33 cellular contexts compared by ENCODE assay signal in the genomic region with DNA sequence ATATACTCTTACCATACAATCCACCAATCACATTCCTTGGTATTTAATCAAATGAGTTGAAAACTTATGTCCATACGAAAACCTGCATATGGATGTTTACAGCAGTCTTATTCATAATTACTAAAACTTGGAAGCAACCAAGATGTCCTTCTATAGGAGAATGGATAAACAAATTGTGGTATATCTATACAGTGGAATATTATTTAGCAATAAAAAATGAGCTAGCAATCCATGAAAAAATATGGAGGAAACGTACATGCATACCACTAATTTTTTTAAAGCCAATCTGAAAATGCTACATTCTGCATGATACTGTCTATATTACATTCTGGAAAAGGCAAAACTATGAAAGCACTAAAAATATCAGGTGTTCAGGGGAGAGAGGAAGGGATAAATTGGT.
A peak's percentile ranks its signal among the peaks of the same experiment; 100 is the strongest.
DNase-seq lines count a peak whose midpoint lies in the region; ATAC-seq, FAIRE-seq and TF ChIP-seq lines count a peak whose summit lies in the region.
"Had no signal": no experiment of that assay in that cellular context is flagged by ENCODE, and none has a peak within 500 bp of the region (broad histone marks: within the 10 kb centered on the region; RNA-seq: fewer than 3 reads in every experiment).

No MANE protein-coding gene starts in this region.

- H3K9me2 ChIP-seq in SK-N-SH: no peaks in the 10 kb centered on the region

- peak; percentile 20 for FAIRE-seq in H54 (lab: Jason Lieb, UNC)
- FAIRE-seq: A204.1, A549, D721Med had no signal

- no peak for TF ChIP-seq EP300 in SK-N-SH (IDR thresholded peaks at IDR 0.05; ENCODE audit: borderline replicate concordance in 1 of 2, low read depth in 1 of 2, low read length in 1 of 2)

- no peak overlapping the region for H3K4me3 ChIP-seq in SK-N-SH (ENCODE audit: low read depth in 2 of 2, low read length in 1 of 2)
- H3K4me3 ChIP-seq in HEK293 (ENCODE audit: low read depth, low read length): no peak overlapping the region
- H3K4me3 ChIP-seq: A549; BLaER1; BLaER1 treated with 17β-estradiol and CSF1 and Interleukin-3, amounts not matched to agents 10 nM and 100 nM had no signal

- H3K4me1 ChIP-seq in SK-N-SH (ENCODE audit: control insufficient read depth in 1 of 2, insufficient read depth in 2 of 2, low read depth in 1 of 2, low read length in 1 of 2) (peaks cover 0 to 16% of the 10 kb centered on the region in 2 experiments; a peak in 2 of 4 replicates), HEK293 (ENCODE audit: control insufficient read depth, insufficient read depth, low read length) (no peaks in the 10 kb centered on the region)
- H3K4me1 ChIP-seq: A549, BE2C had no signal

- H3K27ac ChIP-seq in SK-N-SH (ENCODE audit: low read depth in 2 of 2, low read length in 1 of 2) (no peak overlapping the region), HEK293 (ENCODE audit: extremely low read depth, low read depth, low read length) (no peak overlapping the region)
- H3K27ac ChIP-seq: 22Rv1; A549; BLaER1; BLaER1 treated with 17β-estradiol and CSF1 and Interleukin-3, amounts not matched to agents 10 nM and 100 nM; C4-2B had no signal

- no peak for DNase-seq in SK-N-SH
- no peak for DNase-seq in H54 (ENCODE audit: insufficient read length, low spot score)
- no peak for DNase-seq in islet precursor cell
- DNase-seq: 8988T; ACHN; AML-193; BE2C; C1 segment of cervical spinal cord; Caco-2; Calu3; CD4-positive, alpha-beta memory T cell; CD4-positive, alpha-beta T cell; CD4-positive, CD25-positive, alpha-beta regulatory T cell; CD8-positive, alpha-beta memory T cell; CD8-positive, alpha-beta T cell; COR-L47; DMS 273 treated with DMSO at 0.1 percent for 48 hours; DMS153; DMS53; DMS79; DMS79 treated with DMSO at 0.1 percent for 48 hours; DND-41; EL had no signal

- H3K27me3 ChIP-seq in SK-N-SH (ENCODE audit: insufficient read depth): no peaks in the 10 kb centered on the region
- H3K27me3 ChIP-seq: BE2C; BLaER1; BLaER1 treated with 17β-estradiol and CSF1 and Interleukin-3, amounts not matched to agents 10 nM and 100 nM had no signal

- no peak for ATAC-seq in SK-N-SH treated with all-trans-retinoic acid at 6 μM for 48 hours
- no peak for ATAC-seq in GM18907 (IDR thresholded peaks at IDR 0.05; ENCODE audit: unreplicated experiment)
- ATAC-seq: A549; CD8-positive, alpha-beta T cell had no signal

- H3K36me3 ChIP-seq in SK-N-SH (replicated peaks in 1 of 2; ENCODE audit: control insufficient read depth in 1 of 2, insufficient read depth in 2 of 2, low read length in 1 of 2) (no peaks in the 10 kb centered on the region), HEK293 (ENCODE audit: control insufficient read depth in 2 of 2, insufficient read depth in 1 of 2, low read length in 2 of 2) (no peaks in the 10 kb centered on the region)
- H3K36me3 ChIP-seq: BE2C; BLaER1; BLaER1 treated with 17β-estradiol and CSF1 and Interleukin-3, amounts not matched to agents 10 nM and 100 nM had no signal

- TF ChIP-seq POLR2A in H54 (IDR thresholded peaks at IDR 0.05; ENCODE audit: low read depth, low read length): no peak

- H3F3A ChIP-seq in SK-N-SH (replicated peaks; ENCODE audit: insufficient read depth): peaks cover 12% of the 10 kb centered on the region

- POLR2A ChIA-PET in SK-N-SH (lab: Yijun Ruan, JAX) (no interaction called here), HEK293 (lab: Yijun Ruan, JAX) (no interaction called here)

- H3K4me2 ChIP-seq in SK-N-SH: no peak overlapping the region
- H3K4me2 ChIP-seq: A549; BLaER1; BLaER1 treated with 17β-estradiol and CSF1 and Interleukin-3, amounts not matched to agents 10 nM and 100 nM had no signal

- TF ChIP-seq CTCF in SK-N-SH (IDR thresholded peaks at IDR 0.05) (no peak), HEK293 (tag by site-specific recombination; IDR thresholded peaks at IDR 0.05) (no peak)

- H3K9me3 ChIP-seq in SK-N-SH (no peaks in the 10 kb centered on the region), HEK293 (ENCODE audit: control insufficient read depth, insufficient read depth, low read depth, low read length) (no peaks in the 10 kb centered on the region)
- H3K9me3 ChIP-seq: BE2C had no signal

- no peaks in the 10 kb centered on the region for H3K79me2 ChIP-seq in SK-N-SH (ENCODE audit: insufficient read depth)

- CTCF ChIA-PET in SK-N-SH (lab: Yijun Ruan, JAX): no interaction called here
- CTCF ChIA-PET in HEK293 (lab: Yijun Ruan, JAX): no interaction called here

- no peak for TF ChIP-seq RAD21 in SK-N-SH (IDR thresholded peaks at IDR 0.05; ENCODE audit: low read length)

- WGBS in SK-N-SH (ENCODE audit: low lambda C conversion rate): 77% methylated on average over 2 of the region's 2 CpGs

- no peaks in the 10 kb centered on the region for H4K20me1 ChIP-seq in SK-N-SH (ENCODE audit: insufficient read depth)
- H4K20me1 ChIP-seq: BLaER1; BLaER1 treated with 17β-estradiol and CSF1 and Interleukin-3, amounts not matched to agents 10 nM and 100 nM had no signal

- H3K9ac ChIP-seq in SK-N-SH: no peak overlapping the region
- H3K9ac ChIP-seq: BLaER1; BLaER1 treated with 17β-estradiol and CSF1 and Interleukin-3, amounts not matched to agents 10 nM and 100 nM had no signal

- no peak overlapping the region for H2AFZ ChIP-seq in SK-N-SH (ENCODE audit: low read depth)

TF ChIP-seq in SK-N-SH treated with all-trans-retinoic acid at 6 μM for 48 hours, 23 proteins besides CTCF, POLR2A, EP300 and RAD21 (continues in another document):
- TF ChIP-seq, protein P1, sequence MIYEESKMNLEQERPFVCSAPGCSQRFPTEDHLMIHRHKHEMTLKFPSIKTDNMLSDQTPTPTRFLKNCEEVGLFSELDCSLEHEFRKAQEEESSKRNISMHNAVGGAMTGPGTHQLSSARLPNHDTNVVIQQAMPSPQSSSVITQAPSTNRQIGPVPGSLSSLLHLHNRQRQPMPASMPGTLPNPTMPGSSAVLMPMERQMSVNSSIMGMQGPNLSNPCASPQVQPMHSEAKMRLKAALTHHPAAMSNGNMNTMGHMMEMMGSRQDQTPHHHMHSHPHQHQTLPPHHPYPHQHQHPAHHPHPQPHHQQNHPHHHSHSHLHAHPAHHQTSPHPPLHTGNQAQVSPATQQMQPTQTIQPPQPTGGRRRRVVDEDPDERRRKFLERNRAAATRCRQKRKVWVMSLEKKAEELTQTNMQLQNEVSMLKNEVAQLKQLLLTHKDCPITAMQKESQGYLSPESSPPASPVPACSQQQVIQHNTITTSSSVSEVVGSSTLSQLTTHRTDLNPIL (CRISPR knock-in tag; IDR thresholded peaks at IDR 0.05; ENCODE audit: low read depth): no peak
- no peak for TF ChIP-seq ARNTL (CRISPR knock-in tag; IDR thresholded peaks at IDR 0.05; ENCODE audit: borderline replicate concordance, low read depth)
- peak; percentile 94 for TF ChIP-seq ZNF8 (CRISPR knock-in tag; IDR thresholded peaks at IDR 0.05)
- no peak for TF ChIP-seq OSR1 (CRISPR knock-in tag; IDR thresholded peaks at IDR 0.05)

TF ChIP-seq in SK-N-SH, 30 proteins besides CTCF, POLR2A, EP300 and RAD21:
- TF ChIP-seq MEF2A (IDR thresholded peaks at IDR 0.05; ENCODE audit: borderline replicate concordance, low read depth): no peak
- TF ChIP-seq, protein P2, sequence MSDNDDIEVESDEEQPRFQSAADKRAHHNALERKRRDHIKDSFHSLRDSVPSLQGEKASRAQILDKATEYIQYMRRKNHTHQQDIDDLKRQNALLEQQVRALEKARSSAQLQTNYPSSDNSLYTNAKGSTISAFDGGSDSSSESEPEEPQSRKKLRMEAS (IDR thresholded peaks at IDR 0.05; ENCODE audit: low read depth): no peak
- no peak for TF ChIP-seq FOXJ3 (CRISPR knock-in tag; IDR thresholded peaks at IDR 0.05)
- TF ChIP-seq POLR2AphosphoS5 (IDR thresholded peaks at IDR 0.05; ENCODE audit: low read depth, low read length): no peak
- TF ChIP-seq, protein P3, sequence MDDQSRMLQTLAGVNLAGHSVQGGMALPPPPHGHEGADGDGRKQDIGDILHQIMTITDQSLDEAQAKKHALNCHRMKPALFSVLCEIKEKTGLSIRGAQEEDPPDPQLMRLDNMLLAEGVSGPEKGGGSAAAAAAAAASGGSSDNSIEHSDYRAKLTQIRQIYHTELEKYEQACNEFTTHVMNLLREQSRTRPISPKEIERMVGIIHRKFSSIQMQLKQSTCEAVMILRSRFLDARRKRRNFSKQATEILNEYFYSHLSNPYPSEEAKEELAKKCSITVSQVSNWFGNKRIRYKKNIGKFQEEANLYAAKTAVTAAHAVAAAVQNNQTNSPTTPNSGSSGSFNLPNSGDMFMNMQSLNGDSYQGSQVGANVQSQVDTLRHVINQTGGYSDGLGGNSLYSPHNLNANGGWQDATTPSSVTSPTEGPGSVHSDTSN (IDR thresholded peaks at IDR 0.05): no peak

TF ChIP-seq in HEK293, 187 proteins besides CTCF, POLR2A, EP300 and RAD21:
- TF ChIP-seq, protein P4, sequence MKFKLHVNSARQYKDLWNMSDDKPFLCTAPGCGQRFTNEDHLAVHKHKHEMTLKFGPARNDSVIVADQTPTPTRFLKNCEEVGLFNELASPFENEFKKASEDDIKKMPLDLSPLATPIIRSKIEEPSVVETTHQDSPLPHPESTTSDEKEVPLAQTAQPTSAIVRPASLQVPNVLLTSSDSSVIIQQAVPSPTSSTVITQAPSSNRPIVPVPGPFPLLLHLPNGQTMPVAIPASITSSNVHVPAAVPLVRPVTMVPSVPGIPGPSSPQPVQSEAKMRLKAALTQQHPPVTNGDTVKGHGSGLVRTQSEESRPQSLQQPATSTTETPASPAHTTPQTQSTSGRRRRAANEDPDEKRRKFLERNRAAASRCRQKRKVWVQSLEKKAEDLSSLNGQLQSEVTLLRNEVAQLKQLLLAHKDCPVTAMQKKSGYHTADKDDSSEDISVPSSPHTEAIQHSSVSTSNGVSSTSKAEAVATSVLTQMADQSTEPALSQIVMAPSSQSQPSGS (tag by site-specific recombination; IDR thresholded peaks at IDR 0.05; ENCODE audit: low read depth): no peak
- TF ChIP-seq ZNF146 (tag by site-specific recombination; IDR thresholded peaks at IDR 0.05): peak; percentile 65
